ENCODE assay signal across 10 cellular contexts in genomic region chr20:36717657-36718056, GRCh38. TPM values are rescaled to one million over a fixed set of nuclear protein-coding genes. Genes with fewer than 3 reads are reported as not detected.
DNase-seq lines count a peak whose midpoint lies in the region; ATAC-seq, FAIRE-seq and TF ChIP-seq lines count a peak whose summit lies in the region.
"Had no signal": no experiment of that assay in that cellular context is flagged by ENCODE, and none has a peak within 500 bp of the region (broad histone marks: within the 10 kb centered on the region; RNA-seq: fewer than 3 reads in every experiment).

No MANE protein-coding gene starts in this region.

- no peak for DNase-seq in HTR-8/SVneo (ENCODE audit: insufficient read length, low spot score)
- peak; percentile 22 for DNase-seq in bronchial epithelial cell (ENCODE audit: low read depth)
- DNase-seq in midbrain (lab: John Stamatoyannopoulos, UW): peak; percentile 58
- no peak for DNase-seq in SW 1271 (lab: John Stamatoyannopoulos, UW)
- DNase-seq: NCI-H1436 had no signal

- H3K4me3 ChIP-seq in DOHH2 (ENCODE audit: low read length) (no peak overlapping the region), bronchial epithelial cell (ENCODE audit: low read depth, low read length) (no peak overlapping the region)

- H3K4me2 ChIP-seq in DOHH2 (ENCODE audit: low read length): no peak overlapping the region

- TF ChIP-seq CTCF in DOHH2 (IDR thresholded peaks at IDR 0.05; ENCODE audit: low read depth, low read length, poor library complexity, severe bottlenecking) (peak; percentile 61), bronchial epithelial cell (IDR thresholded peaks at IDR 0.05; ENCODE audit: insufficient read depth, low read length, severe bottlenecking) (peak; percentile 32)

- H3K36me3 ChIP-seq in DOHH2 (ENCODE audit: control insufficient read depth, low read length) (no peaks in the 10 kb centered on the region), bronchial epithelial cell (ENCODE audit: control insufficient read depth, insufficient read depth, low read length) (no peaks in the 10 kb centered on the region)

- no peak for ATAC-seq in HG03095 (IDR thresholded peaks at IDR 0.05; ENCODE audit: unreplicated experiment)
- no peak for ATAC-seq in HG02970 (IDR thresholded peaks at IDR 0.05; ENCODE audit: low FRiP score, unreplicated experiment)
- no peak for ATAC-seq in HG02798 (IDR thresholded peaks at IDR 0.05; ENCODE audit: poor library complexity, unreplicated experiment)

- no peaks in the 10 kb centered on the region for H3K79me2 ChIP-seq in DOHH2 (ENCODE audit: control insufficient read depth, low read length)

- H3K4me1 ChIP-seq in DOHH2 (ENCODE audit: control insufficient read depth, low read length): no peaks in the 10 kb centered on the region

- FAIRE-seq in HTR-8/SVneo (lab: Jason Lieb, UNC) (peak; percentile 49), bronchial epithelial cell (lab: Jason Lieb, UNC) (no peak)

- H4K20me1 ChIP-seq in DOHH2 (ENCODE audit: control insufficient read depth, insufficient read depth, low read depth, low read length): no peaks in the 10 kb centered on the region

- no peaks in the 10 kb centered on the region for H3K9me3 ChIP-seq in DOHH2 (ENCODE audit: control insufficient read depth, insufficient read depth, low read length)

- H3K27ac ChIP-seq in DOHH2 (ENCODE audit: low read depth, low read length): no peak overlapping the region
- H3K27ac ChIP-seq: epithelial cell of prostate had no signal

- no peaks in the 10 kb centered on the region for H3K9me2 ChIP-seq in DOHH2 (replicated peaks; ENCODE audit: control insufficient read depth, low read length)

- H3K27me3 ChIP-seq in DOHH2 (ENCODE audit: control insufficient read depth, low read length): no peaks in the 10 kb centered on the region
- no peaks in the 10 kb centered on the region for H3K27me3 ChIP-seq in bronchial epithelial cell (ENCODE audit: control insufficient read depth, insufficient read depth, low read length)

- 0 out of 2 replicates have a peak, but pooled peaks cover 2% of the 10 kb centered on the region for H3F3A ChIP-seq in DOHH2 (ENCODE audit: control insufficient read depth, insufficient read depth)

RNA-seq across cellular contexts. Expression of gene NDRG3, which starts 28.2 kb away (rescaled TPM):
- 10.0 and 11.3 TPM in 2 replicates for total RNA-seq in bronchial epithelial cell

RNA-seq across cellular contexts. Expression of gene DSN1, which starts 55.9 kb away (rescaled TPM):
- total RNA-seq in bronchial epithelial cell: 3.7 and 4.9 TPM in 2 replicates

Comparison
In these comparisons a context has a peak if more than half of its experiments do, and no peak if none do; other contexts are left out.
1. DNase-seq: peak in bronchial epithelial cell (single experiment) and midbrain (single experiment); none in HTR-8/SVneo (single experiment) and SW 1271 (0 of 2).